ENCODE assay signal across 18 cellular contexts in genomic region chr17:79281803-79282202, GRCh38.
DNase-seq lines count a peak whose midpoint lies in the region; ATAC-seq and TF ChIP-seq lines count a peak whose summit lies in the region.
"Had no signal": no experiment of that assay in that cellular context is flagged by ENCODE, and none has a peak within 500 bp of the region (broad histone marks: within the 10 kb centered on the region; RNA-seq: fewer than 3 reads in every experiment).

No MANE protein-coding gene starts in this region.

- CTCF ChIA-PET in HCT116 (lab: Charles Lee) (interaction anchor here (1.3 kb wide), 1 partner anchor 9 kb away, joined by 3 read pairs; no protein-coding TSS in a partner anchor), PC-3 (lab: Charles Lee) (interaction anchor here (0.7 kb wide), 1 partner anchor 10 kb away, joined by 3 read pairs; no protein-coding TSS in a partner anchor)

- no peaks in the 10 kb centered on the region for H3K36me3 Mint-ChIP-seq in natural killer cell
- H3K36me3 Mint-ChIP-seq: CD14-positive monocyte; CD8-positive, alpha-beta memory T cell had no signal

- ATAC-seq in HCT116 (no peak), left lobe of liver (peak; percentile 82), right lobe of liver (peak; percentile 74 to 88 (median 80)), natural killer cell (no peak), PC-3 (no peak)
- ATAC-seq: GM23338 had no signal

- no peak for TF ChIP-seq POLR2A in HCT116 (IDR thresholded peaks at IDR 0.05; ENCODE audit: borderline replicate concordance, extremely low read depth, insufficient read depth, insufficient read length)
- no peak for TF ChIP-seq POLR2A in right lobe of liver (IDR thresholded peaks at IDR 0.05)

- intact Hi-C loops in HCT116 (cut with micrococcal nuclease), result no loop called here
- intact Hi-C loops in right lobe of liver (cut with DNase I), result no loop called here
- intact Hi-C loops in natural killer cell (cut with micrococcal nuclease), result no loop called here
- intact Hi-C loops in PC-3 (cut with micrococcal nuclease), result no loop called here

- DNase-seq in HCT116 (ENCODE audit: low read depth, low spot score), result no peak
- peak; percentile 72 for DNase-seq in left lobe of liver (ENCODE audit: low spot score)
- DNase-seq in right lobe of liver, result peak in 2 of 3 donors; percentile 70 to 76
- DNase-seq in natural killer cell, result no peak
- DNase-seq in PC-3, result no peak
- DNase-seq in AML-193 (lab: John Stamatoyannopoulos, UW), result no peak
- DNase-seq: 8988T; ACHN; CD4-positive, alpha-beta T cell; CD8-positive, alpha-beta memory T cell; DMS53; GF-D8; H9; HFFc6 had no signal

- BruUV-seq in HCT116 (replicated peaks; lab: Mats Ljungman, UMichigan), result no TSS peak
- BruUV-seq in PC-3 (replicated peaks; lab: Mats Ljungman, UMichigan), result no TSS peak

- no peaks in the 10 kb centered on the region for H3K36me3 ChIP-seq in BLaER1
- no peaks in the 10 kb centered on the region for H3K36me3 ChIP-seq in HCT116 (ENCODE audit: control insufficient read depth in 1 of 2, insufficient read depth in 2 of 2, low read length in 2 of 2)
- no peaks in the 10 kb centered on the region for H3K36me3 ChIP-seq in right lobe of liver
- H3K36me3 ChIP-seq in PC-3 (ENCODE audit: low read depth, low read length), result no peaks in the 10 kb centered on the region

- no peaks in the 10 kb centered on the region for H4K20me1 ChIP-seq in BLaER1
- H4K20me1 ChIP-seq in HCT116 (ENCODE audit: insufficient read depth), result no peaks in the 10 kb centered on the region
- no peaks in the 10 kb centered on the region for H4K20me1 ChIP-seq in PC-3 (ENCODE audit: low read length)

- no peaks in the 10 kb centered on the region for H3K9me3 ChIP-seq in BLaER1
- no peaks in the 10 kb centered on the region for H3K9me3 ChIP-seq in HCT116 (ENCODE audit: control insufficient read depth in 1 of 2, insufficient read depth in 1 of 2, low read depth in 1 of 2, low read length in 2 of 2)
- H3K9me3 ChIP-seq in right lobe of liver, result no peaks in the 10 kb centered on the region
- H3K9me3 ChIP-seq in PC-3 (ENCODE audit: low read length), result no peaks in the 10 kb centered on the region
- H3K9me3 ChIP-seq: A549 had no signal

- H3K27ac ChIP-seq in BLaER1, result no peak overlapping the region
- no peak overlapping the region for H3K27ac ChIP-seq in HCT116 (ENCODE audit: low read depth, low read length)
- peak overlapping the region in 1 of 3 donors; percentile 39 for H3K27ac ChIP-seq in right lobe of liver
- H3K27ac ChIP-seq in PC-3 (ENCODE audit: low read length), result no peak overlapping the region
- H3K27ac ChIP-seq: A549 had no signal

- TF ChIP-seq CTCF in HCT116 (IDR thresholded peaks at IDR 0.05 in 2 of 3, conservative IDR thresholded peaks at IDR 0.05 in 1 of 3; ENCODE audit: borderline replicate concordance in 1 of 3, insufficient read depth in 1 of 3, low read depth in 2 of 3, low read length in 2 of 3), result no peak
- TF ChIP-seq CTCF in right lobe of liver (IDR thresholded peaks at IDR 0.05), result no peak
- no peak for TF ChIP-seq CTCF in natural killer cell (IDR thresholded peaks at IDR 0.05)
- TF ChIP-seq CTCF in PC-3 (conservative IDR thresholded peaks at IDR 0.05; ENCODE audit: low read depth, low read length), result no peak

- no peaks in the 10 kb centered on the region for H3K27me3 Mint-ChIP-seq in natural killer cell (ENCODE audit: low read depth in 2 of 2)

- H3K4me3 ChIP-seq in BLaER1 (no peak overlapping the region), HCT116 (replicated peaks in 1 of 2; ENCODE audit: low read depth in 1 of 2, low read length in 2 of 2) (no peak overlapping the region), right lobe of liver (peak overlapping the region in 1 of 3 donors; percentile 7), PC-3 (ENCODE audit: low read length) (no peak overlapping the region)
- H3K4me3 ChIP-seq: A549, GM23338 had no signal

- H3K9me2 ChIP-seq in HCT116 (ENCODE audit: insufficient read depth) (no peaks in the 10 kb centered on the region), PC-3 (replicated peaks; ENCODE audit: low read length) (no peaks in the 10 kb centered on the region)

- no peak overlapping the region for H3K9ac ChIP-seq in BLaER1
- no peak overlapping the region for H3K9ac ChIP-seq in HCT116 (ENCODE audit: low read length)
- H3K9ac ChIP-seq in PC-3 (ENCODE audit: low read length), result no peak overlapping the region

- WGBS in right lobe of liver (ENCODE audit: insufficient coverage, low coverage, low lambda C conversion rate, missing lambda C conversion rate), result 8% methylated on average over 8 of the region's 8 CpGs

- no peaks in the 10 kb centered on the region for H3F3A ChIP-seq in PC-3 (ENCODE audit: low read length, unreplicated experiment)

- H2AFZ ChIP-seq in HCT116 (ENCODE audit: low read depth, low read length, poor library complexity, severe bottlenecking), result no peak overlapping the region
- H2AFZ ChIP-seq in PC-3 (ENCODE audit: low read length), result no peak overlapping the region
- H2AFZ ChIP-seq: GM23338 had no signal

- RAD21 ChIA-PET in HCT116 (lab: Charles Lee; ENCODE audit: low non-redundant PET in 1 of 2, low total read pairs in 2 of 2, uncharacterized antibody in 2 of 2, unreplicated experiment in 2 of 2), result no interaction called here

- POLR2A ChIA-PET in HCT116 (lab: Charles Lee), result no interaction called here
- POLR2A ChIA-PET in PC-3 (lab: Charles Lee; ENCODE audit: unreplicated experiment), result no interaction called here

- H3K27ac Mint-ChIP-seq in natural killer cell, result no peak overlapping the region
- H3K27ac Mint-ChIP-seq: CD14-positive monocyte; CD4-positive, alpha-beta T cell; CD8-positive, alpha-beta memory T cell; GM23338; H9; HFFc6 had no signal

- H3K4me2 ChIP-seq in BLaER1, result peak overlapping the region; percentile 28
- H3K4me2 ChIP-seq in HCT116 (ENCODE audit: low read length), result no peak overlapping the region
- H3K4me2 ChIP-seq in PC-3 (ENCODE audit: low read length), result no peak overlapping the region
- H3K4me2 ChIP-seq: A549, GM23338 had no signal

- no peaks in the 10 kb centered on the region for H3K9me3 Mint-ChIP-seq in natural killer cell
- H3K9me3 Mint-ChIP-seq: CD4-positive, alpha-beta T cell; CD8-positive, alpha-beta memory T cell; GM23338; H9; HFFc6 had no signal

- no peak overlapping the region for H3K4me3 Mint-ChIP-seq in natural killer cell
- H3K4me3 Mint-ChIP-seq: CD14-positive monocyte; CD4-positive, alpha-beta T cell; CD8-positive, alpha-beta memory T cell; GM23338; H9; HFFc6 had no signal

- H3K79me2 ChIP-seq in HCT116 (ENCODE audit: insufficient read depth, low read length) (no peaks in the 10 kb centered on the region), PC-3 (ENCODE audit: low read length) (no peaks in the 10 kb centered on the region)

- H3K4me1 Mint-ChIP-seq in natural killer cell, result peaks cover 8 to 11% of the 10 kb centered on the region in 2 donors
- H3K4me1 Mint-ChIP-seq: CD14-positive monocyte; CD8-positive, alpha-beta memory T cell had no signal

- peaks cover 13% of the 10 kb centered on the region for H3K4me1 ChIP-seq in BLaER1
- no peaks in the 10 kb centered on the region for H3K4me1 ChIP-seq in HCT116 (ENCODE audit: control insufficient read depth in 1 of 2, insufficient read depth in 2 of 2, low read length in 2 of 2)
- peaks cover 0 to 17% (median 1%) of the 10 kb centered on the region in 4 donors for H3K4me1 ChIP-seq in right lobe of liver
- no peaks in the 10 kb centered on the region for H3K4me1 ChIP-seq in PC-3 (ENCODE audit: insufficient read depth, low read length)
- H3K4me1 ChIP-seq: A549 had no signal

- H3K27me3 ChIP-seq in BLaER1 (no peaks in the 10 kb centered on the region), HCT116 (ENCODE audit: insufficient read depth, low read length) (peaks cover 67% of the 10 kb centered on the region), right lobe of liver (no peaks in the 10 kb centered on the region), PC-3 (ENCODE audit: low read length) (peaks cover 83% of the 10 kb centered on the region)

- TF ChIP-seq RAD21 in HCT116 (IDR thresholded peaks at IDR 0.05; ENCODE audit: low read depth), result no peak

TF ChIP-seq in HCT116, 20 proteins besides CTCF, POLR2A, EP300 and RAD21:
- TF ChIP-seq, protein P1, sequence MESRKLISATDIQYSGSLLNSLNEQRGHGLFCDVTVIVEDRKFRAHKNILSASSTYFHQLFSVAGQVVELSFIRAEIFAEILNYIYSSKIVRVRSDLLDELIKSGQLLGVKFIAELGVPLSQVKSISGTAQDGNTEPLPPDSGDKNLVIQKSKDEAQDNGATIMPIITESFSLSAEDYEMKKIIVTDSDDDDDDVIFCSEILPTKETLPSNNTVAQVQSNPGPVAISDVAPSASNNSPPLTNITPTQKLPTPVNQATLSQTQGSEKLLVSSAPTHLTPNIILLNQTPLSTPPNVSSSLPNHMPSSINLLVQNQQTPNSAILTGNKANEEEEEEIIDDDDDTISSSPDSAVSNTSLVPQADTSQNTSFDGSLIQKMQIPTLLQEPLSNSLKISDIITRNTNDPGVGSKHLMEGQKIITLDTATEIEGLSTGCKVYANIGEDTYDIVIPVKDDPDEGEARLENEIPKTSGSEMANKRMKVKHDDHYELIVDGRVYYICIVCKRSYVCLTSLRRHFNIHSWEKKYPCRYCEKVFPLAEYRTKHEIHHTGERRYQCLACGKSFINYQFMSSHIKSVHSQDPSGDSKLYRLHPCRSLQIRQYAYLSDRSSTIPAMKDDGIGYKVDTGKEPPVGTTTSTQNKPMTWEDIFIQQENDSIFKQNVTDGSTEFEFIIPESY (IDR thresholded peaks at IDR 0.05; ENCODE audit: extremely low read depth, insufficient replicate concordance, low read length), result no peak
- peak; percentile 96; the same call in 1 of the 2 replicates for TF ChIP-seq EZH2 (IDR thresholded peaks at IDR 0.05)
TF ChIP-seq in HCT116: peak in this region for 1.

Comparison
In these comparisons a context has a peak if more than half of its experiments do, and no peak if none do; other contexts are left out.
1. ATAC-seq: peak in left lobe of liver (single experiment) and right lobe of liver (4 of 4); none in HCT116 (single experiment), natural killer cell (0 of 3) and PC-3 (single experiment).
2. DNase-seq: peak in left lobe of liver (single experiment) and right lobe of liver (2 of 3); none in HCT116 (single experiment), natural killer cell (single experiment), PC-3 (single experiment) and AML-193 (0 of 2).